ENCODE assay signal across 23 cellular contexts in genomic region chr2:215693999-215694356, GRCh38.
DNase-seq lines count a peak whose midpoint lies in the region; ATAC-seq and TF ChIP-seq lines count a peak whose summit lies in the region.
"Had no signal": no experiment of that assay in that cellular context is flagged by ENCODE, and none has a peak within 500 bp of the region (broad histone marks: within the 10 kb centered on the region; RNA-seq: fewer than 3 reads in every experiment).

No MANE protein-coding gene starts in this region.

- intact Hi-C loops in MCF 10A (cut with micrococcal nuclease), result no loop called here
- intact Hi-C loops in breast epithelium (cut with DNase I; ENCODE audit: low total_unique reads), result no loop called here

- H2BK120ac ChIP-seq in trophoblast cell (ENCODE audit: insufficient read depth, low read length, poor library complexity), result peak overlapping the region; percentile 91

- H3K36me3 ChIP-seq in breast epithelium (no peaks in the 10 kb centered on the region), fibroblast of lung (ENCODE audit: control insufficient read depth, insufficient read depth, low read length) (no peaks in the 10 kb centered on the region), trophoblast cell (ENCODE audit: control insufficient read depth in 1 of 2, insufficient read depth in 2 of 2, low read length in 2 of 2) (no peaks in the 10 kb centered on the region), neural progenitor cell (no peaks in the 10 kb centered on the region)
- H3K36me3 ChIP-seq: colonic mucosa, upper lobe of left lung had no signal

- peaks cover 36% of the 10 kb centered on the region for H3K4me1 Mint-ChIP-seq in MCF 10A (ENCODE audit: insufficient read depth, unreplicated experiment)
- peaks cover 7% of the 10 kb centered on the region for H3K4me1 Mint-ChIP-seq in neural progenitor cell
- H3K4me1 Mint-ChIP-seq: activated B cell treated with CpG ODN at 0.5 μM for 24 hours; activated naive CD4-positive, alpha-beta T cell treated with anti-CD3 and anti-CD28 coated beads, Interleukin-2, amount 10 ng/mL, durations not matched to agents 7 days and 5 days; memory B cell; stimulated activated naive B cell treated with anti-CD40 and anti-IgM and Interleukin-4, amounts not matched to agents 10 μg/mL and 1 μg/mL and 100 μg/mL, for 72 hours had no signal

- H3K27ac Mint-ChIP-seq in MCF 10A (ENCODE audit: low read depth, unreplicated experiment), result peak overlapping the region; percentile 52
- no peak overlapping the region for H3K27ac Mint-ChIP-seq in neural progenitor cell
- H3K27ac Mint-ChIP-seq: activated B cell treated with CpG ODN at 0.5 μM for 24 hours; activated CD8-positive, alpha-beta T cell treated with anti-CD3 and anti-CD28 coated beads for 36 hours; activated naive CD4-positive, alpha-beta T cell treated with anti-CD3 and anti-CD28 coated beads, Interleukin-2, amount 10 ng/mL, durations not matched to agents 7 days and 5 days; memory B cell; stimulated activated naive B cell treated with anti-CD40 and anti-IgM and Interleukin-4, amounts not matched to agents 10 μg/mL and 1 μg/mL and 100 μg/mL, for 72 hours had no signal

- H3K14ac ChIP-seq in trophoblast cell (ENCODE audit: low read length), result no peak overlapping the region

- H3K79me2 ChIP-seq in fibroblast of lung (ENCODE audit: control insufficient read depth, insufficient read depth, low read length) (no peaks in the 10 kb centered on the region), trophoblast cell (ENCODE audit: control insufficient read depth, insufficient read depth, low read length, poor library complexity) (peaks cover 7% of the 10 kb centered on the region), neural progenitor cell (ENCODE audit: low read depth) (no peaks in the 10 kb centered on the region)

- no peak overlapping the region for H4K91ac ChIP-seq in trophoblast cell (ENCODE audit: low read depth, low read length)

- H3K4me2 ChIP-seq in fibroblast of lung (ENCODE audit: extremely low read depth, insufficient read depth, low read length) (peak overlapping the region; percentile 36), trophoblast cell (ENCODE audit: low read length) (no peak overlapping the region), neural progenitor cell (no peak overlapping the region)

- no peak overlapping the region for H3K4ac ChIP-seq in trophoblast cell (ENCODE audit: low read depth, low read length)

- H3K36me3 Mint-ChIP-seq in MCF 10A (ENCODE audit: insufficient read depth, unreplicated experiment), result peaks cover 6% of the 10 kb centered on the region
- H3K36me3 Mint-ChIP-seq in neural progenitor cell, result no peaks in the 10 kb centered on the region
- H3K36me3 Mint-ChIP-seq: activated naive CD4-positive, alpha-beta T cell treated with anti-CD3 and anti-CD28 coated beads, Interleukin-2, amount 10 ng/mL, durations not matched to agents 7 days and 5 days; memory B cell had no signal

- no peaks in the 10 kb centered on the region for H3F3A ChIP-seq in neural progenitor cell (ENCODE audit: low read depth)

- H3K4me3 ChIP-seq in breast epithelium, result no peak overlapping the region
- no peak overlapping the region for H3K4me3 ChIP-seq in fibroblast of lung (replicated peaks in 1 of 4; ENCODE audit: control extremely low read depth in 1 of 4, insufficient read depth in 1 of 4, low read depth in 3 of 4, low read length in 4 of 4)
- no peak overlapping the region for H3K4me3 ChIP-seq in trophoblast cell (ENCODE audit: low read depth, low read length)
- H3K4me3 ChIP-seq in neural progenitor cell, result no peak overlapping the region
- H3K4me3 ChIP-seq: colonic mucosa, SK-N-MC, upper lobe of left lung had no signal

- TF ChIP-seq POLR2A in breast epithelium (IDR thresholded peaks at IDR 0.05), result no peak

- no peak overlapping the region for H2AK5ac ChIP-seq in trophoblast cell (ENCODE audit: low read length)

- peaks cover 30% of the 10 kb centered on the region for H3K79me1 ChIP-seq in trophoblast cell (ENCODE audit: low read length)

- no peak overlapping the region for H4K8ac ChIP-seq in trophoblast cell (ENCODE audit: low read depth, low read length)

- H2BK12ac ChIP-seq in trophoblast cell (ENCODE audit: low read length), result no peak overlapping the region

- CTCF ChIA-PET in MCF 10A (lab: Yijun Ruan, JAX), result interaction anchor here (0.6 to 0.7 kb wide), 3 partner anchors 12 to 235 kb away, joined by 3 to 4 read pairs (median 3); no protein-coding TSS in a partner anchor

- H3K9ac ChIP-seq in fibroblast of lung (ENCODE audit: insufficient read depth, low read length) (no peak overlapping the region), trophoblast cell (ENCODE audit: low read length) (no peak overlapping the region), neural progenitor cell (no peak overlapping the region)

- peak overlapping the region; percentile 39 for H2BK5ac ChIP-seq in trophoblast cell (ENCODE audit: low read depth, low read length, poor library complexity)

- H3K27me3 Mint-ChIP-seq in MCF 10A (ENCODE audit: insufficient read depth, unreplicated experiment) (no peaks in the 10 kb centered on the region), neural progenitor cell (ENCODE audit: insufficient read depth, low read depth) (no peaks in the 10 kb centered on the region)

- H3K27ac ChIP-seq in breast epithelium, result no peak overlapping the region
- H3K27ac ChIP-seq in fibroblast of lung (ENCODE audit: insufficient read depth, low read length), result peak overlapping the region; percentile 46
- H3K27ac ChIP-seq in trophoblast cell (ENCODE audit: low read depth, low read length), result peak overlapping the region; percentile 97
- H3K27ac ChIP-seq in neural progenitor cell, result no peak overlapping the region
- H3K27ac ChIP-seq: colonic mucosa, SK-N-MC had no signal

- no peak for ATAC-seq in HG03571 (IDR thresholded peaks at IDR 0.05; ENCODE audit: unreplicated experiment)
- ATAC-seq in GM18511 (IDR thresholded peaks at IDR 0.05; ENCODE audit: unreplicated experiment), result no peak
- ATAC-seq: activated CD8-positive, alpha-beta T cell treated with anti-CD3 and anti-CD28 coated beads for 36 hours; activated T-cell treated with anti-CD3 and anti-CD28 coated beads, Interleukin-2, amount 50 U/mL, for 4 hours; Panc1; stimulated activated naive B cell treated with anti-CD40 and anti-IgM and Interleukin-4, amounts not matched to agents 10 μg/mL and 1 μg/mL and 100 μg/mL, for 72 hours had no signal

- POLR2A ChIA-PET in MCF 10A (lab: Yijun Ruan, JAX), result interaction anchor here (1.7 kb wide), 1 partner anchor 12 kb away, joined by 6 read pairs; no protein-coding TSS in a partner anchor

- H4K12ac ChIP-seq in trophoblast cell (ENCODE audit: low read depth, low read length), result no peak overlapping the region

- no peaks in the 10 kb centered on the region for H3K27me3 ChIP-seq in breast epithelium
- no peaks in the 10 kb centered on the region for H3K27me3 ChIP-seq in fibroblast of lung (ENCODE audit: control insufficient read depth, insufficient read depth, low read length)
- no peaks in the 10 kb centered on the region for H3K27me3 ChIP-seq in trophoblast cell (ENCODE audit: insufficient read depth, low read length)
- no peaks in the 10 kb centered on the region for H3K27me3 ChIP-seq in neural progenitor cell
- H3K27me3 ChIP-seq: colonic mucosa, upper lobe of left lung had no signal

- no peak overlapping the region for H3K4me3 Mint-ChIP-seq in MCF 10A (ENCODE audit: unreplicated experiment)
- H3K4me3 Mint-ChIP-seq in neural progenitor cell, result no peak overlapping the region
- H3K4me3 Mint-ChIP-seq: activated B cell treated with CpG ODN at 0.5 μM for 24 hours; activated CD8-positive, alpha-beta T cell treated with anti-CD3 and anti-CD28 coated beads for 36 hours; activated naive CD4-positive, alpha-beta T cell treated with anti-CD3 and anti-CD28 coated beads, Interleukin-2, amount 10 ng/mL, durations not matched to agents 7 days and 5 days; activated T-cell treated with anti-CD3 and anti-CD28 coated beads, Interleukin-2, amount 50 U/mL, for 4 hours; memory B cell; stimulated activated naive B cell treated with anti-CD40 and anti-IgM and Interleukin-4, amounts not matched to agents 10 μg/mL and 1 μg/mL and 100 μg/mL, for 72 hours had no signal

- TF ChIP-seq CTCF in MCF 10A (IDR thresholded peaks at IDR 0.05; ENCODE audit: unreplicated experiment) (no peak), breast epithelium (IDR thresholded peaks at IDR 0.05) (no peak), fibroblast of lung (conservative IDR thresholded peaks at IDR 0.05 in 1 of 2, IDR thresholded peaks at IDR 0.05 in 1 of 2; ENCODE audit: low read depth in 1 of 2, low read length in 2 of 2) (no peak), neural progenitor cell (IDR thresholded peaks at IDR 0.05) (no peak)

- no peak overlapping the region for H3K23ac ChIP-seq in trophoblast cell (ENCODE audit: low read length)

- H3K4me1 ChIP-seq in breast epithelium (no peaks in the 10 kb centered on the region), fibroblast of lung (ENCODE audit: control insufficient read depth, extremely low read depth, insufficient read depth, low read length) (peaks cover 22% of the 10 kb centered on the region), trophoblast cell (ENCODE audit: control insufficient read depth in 1 of 2, insufficient read depth in 2 of 2, low read length in 2 of 2) (peaks cover 2 to 7% of the 10 kb centered on the region in 2 experiments), neural progenitor cell (no peaks in the 10 kb centered on the region)
- H3K4me1 ChIP-seq: colonic mucosa had no signal

- H3K9me3 Mint-ChIP-seq in MCF 10A (ENCODE audit: unreplicated experiment) (no peaks in the 10 kb centered on the region), neural progenitor cell (peaks cover 11% of the 10 kb centered on the region)
- H3K9me3 Mint-ChIP-seq: activated CD8-positive, alpha-beta T cell treated with anti-CD3 and anti-CD28 coated beads for 36 hours; activated naive CD4-positive, alpha-beta T cell treated with anti-CD3 and anti-CD28 coated beads, Interleukin-2, amount 10 ng/mL, durations not matched to agents 7 days and 5 days; activated T-cell treated with anti-CD3 and anti-CD28 coated beads, Interleukin-2, amount 50 U/mL, for 4 hours had no signal

- no peaks in the 10 kb centered on the region for H4K20me1 ChIP-seq in fibroblast of lung (ENCODE audit: control insufficient read depth, extremely low read depth, insufficient read depth, low read length)
- H4K20me1 ChIP-seq in neural progenitor cell (ENCODE audit: low read depth), result no peaks in the 10 kb centered on the region

- DNase-seq in MCF 10A (ENCODE audit: unreplicated experiment), result no peak
- DNase-seq in breast epithelium (ENCODE audit: low spot score in 2 of 2), result no peak
- no peak for DNase-seq in fibroblast of lung (ENCODE audit: low read depth in 2 of 2)
- no peak for DNase-seq in trophoblast cell
- DNase-seq in hepatic stellate cell (ENCODE audit: low spot score), result no peak
- no peak for DNase-seq in neural progenitor cell (ENCODE audit: low spot score)
- DNase-seq: activated B cell treated with CpG ODN at 0.5 μM for 24 hours; activated CD8-positive, alpha-beta T cell treated with anti-CD3 and anti-CD28 coated beads for 36 hours; activated naive CD4-positive, alpha-beta T cell treated with anti-CD3 and anti-CD28 coated beads, Interleukin-2, amount 10 ng/mL, durations not matched to agents 7 days and 5 days; activated T-cell treated with anti-CD3 and anti-CD28 coated beads, Interleukin-2, amount 50 U/mL, for 4 hours; colonic mucosa; DMS 273 treated with DMSO at 0.1 percent for 48 hours; GDM1; kidney; NCI-H1436 treated with DMSO at 0.1 percent for 48 hours; stimulated activated naive B cell treated with anti-CD40 and anti-IgM and Interleukin-4, amounts not matched to agents 10 μg/mL and 1 μg/mL and 100 μg/mL, for 72 hours; T-helper 9 cell; upper lobe of left lung had no signal

- BruUV-seq in MCF 10A (replicated peaks; lab: Mats Ljungman, UMichigan), result no TSS peak

- no peak overlapping the region for H3K18ac ChIP-seq in trophoblast cell (ENCODE audit: low read length)

- H3K9me3 ChIP-seq in breast epithelium, result no peaks in the 10 kb centered on the region
- no peaks in the 10 kb centered on the region for H3K9me3 ChIP-seq in fibroblast of lung (ENCODE audit: control insufficient read depth, insufficient read depth, low read depth, low read length)
- no peaks in the 10 kb centered on the region for H3K9me3 ChIP-seq in trophoblast cell (ENCODE audit: insufficient read depth, low read depth, low read length)
- no peaks in the 10 kb centered on the region for H3K9me3 ChIP-seq in neural progenitor cell (ENCODE audit: low read depth)
- H3K9me3 ChIP-seq: colonic mucosa, upper lobe of left lung had no signal

- H2AFZ ChIP-seq in fibroblast of lung (ENCODE audit: low read length), result no peak overlapping the region
- no peak overlapping the region for H2AFZ ChIP-seq in trophoblast cell (ENCODE audit: insufficient read depth, low read length, poor library complexity)
- H2AFZ ChIP-seq in neural progenitor cell (replicated peaks), result no peak overlapping the region

Comparison
In these comparisons a context has a peak if more than half of its experiments do, and no peak if none do; other contexts are left out.
1. H3K27ac ChIP-seq: peak in fibroblast of lung (single experiment) and trophoblast cell (single experiment); none in breast epithelium (0 of 2) and neural progenitor cell (single experiment).